ENCODE assay signal across 20 cellular contexts in genomic region chr2:30500699-30501098, GRCh38. TPM values are rescaled to one million over a fixed set of nuclear protein-coding genes. Genes with fewer than 3 reads are reported as not detected.
DNase-seq lines count a peak whose midpoint lies in the region; ATAC-seq and TF ChIP-seq lines count a peak whose summit lies in the region.
"Had no signal": no experiment of that assay in that cellular context is flagged by ENCODE, and none has a peak within 500 bp of the region (broad histone marks: within the 10 kb centered on the region; RNA-seq: fewer than 3 reads in every experiment).

No MANE protein-coding gene starts in this region.

- CTCF ChIA-PET in Caco-2 (lab: Charles Lee), result no interaction called here

- BruUV-seq in Caco-2 (replicated peaks; lab: Mats Ljungman, UMichigan), result no TSS peak

- peaks cover 29% of the 10 kb centered on the region for H3K4me1 Mint-ChIP-seq in activated CD4-positive, alpha-beta T cell treated with anti-CD3 and anti-CD28 coated beads, Interleukin-2, amount 10 ng/mL, durations not matched to agents 24 days and 14 days
- peaks cover 27% of the 10 kb centered on the region for H3K4me1 Mint-ChIP-seq in activated T-helper 1 cell treated with anti-CD3 and anti-CD28 coated beads, Interleukin-12 subunit alpha, Interleukin-12 subunit beta, Interleukin-2, Interleukin-4 antibody, amounts not matched to agents 30 ng/mL and 10 ng/mL and 1 ng/mL, durations not matched to agents 14 hours and 24 hours and 36 hours (ENCODE audit: low read depth)
- H3K4me1 Mint-ChIP-seq in endodermal cell (peaks cover 8% of the 10 kb centered on the region), Caco-2 (ENCODE audit: low read depth, unreplicated experiment) (no peaks in the 10 kb centered on the region)

- H3K4me3 ChIP-seq in endodermal cell (ENCODE audit: low read length) (peak overlapping the region; percentile 22), Caco-2 (ENCODE audit: low read depth, low read length) (no peak overlapping the region)
- H3K4me3 ChIP-seq: GM23338 had no signal

- H3K9ac ChIP-seq in endodermal cell (ENCODE audit: extremely low read depth, low read length, poor library complexity, severe bottlenecking), result no peak overlapping the region
- H3K9ac ChIP-seq: BLaER1 treated with 17β-estradiol and CSF1 and Interleukin-3, amounts not matched to agents 10 nM and 100 nM had no signal

- H3K4me3 Mint-ChIP-seq in activated CD4-positive, alpha-beta T cell treated with anti-CD3 and anti-CD28 coated beads, Interleukin-2, amount 10 ng/mL, durations not matched to agents 24 days and 14 days, result no peak overlapping the region
- no peak overlapping the region for H3K4me3 Mint-ChIP-seq in activated T-helper 1 cell treated with anti-CD3 and anti-CD28 coated beads, Interleukin-12 subunit alpha, Interleukin-12 subunit beta, Interleukin-2, Interleukin-4 antibody, amounts not matched to agents 30 ng/mL and 10 ng/mL and 1 ng/mL, durations not matched to agents 14 hours and 24 hours and 36 hours
- H3K4me3 Mint-ChIP-seq in endodermal cell (no peak overlapping the region), Caco-2 (ENCODE audit: unreplicated experiment) (no peak overlapping the region)
- H3K4me3 Mint-ChIP-seq: B cell; CD14-positive monocyte; CD4-positive, alpha-beta T cell; CD8-positive, alpha-beta memory T cell; GM23338; H9; HFFc6 had no signal

- no peaks in the 10 kb centered on the region for H3K27me3 Mint-ChIP-seq in activated CD4-positive, alpha-beta T cell treated with anti-CD3 and anti-CD28 coated beads, Interleukin-2, amount 10 ng/mL, durations not matched to agents 24 days and 14 days
- no peaks in the 10 kb centered on the region for H3K27me3 Mint-ChIP-seq in activated T-helper 1 cell treated with anti-CD3 and anti-CD28 coated beads, Interleukin-12 subunit alpha, Interleukin-12 subunit beta, Interleukin-2, Interleukin-4 antibody, amounts not matched to agents 30 ng/mL and 10 ng/mL and 1 ng/mL, durations not matched to agents 14 hours and 24 hours and 36 hours (ENCODE audit: insufficient read depth)
- H3K27me3 Mint-ChIP-seq in endodermal cell (ENCODE audit: insufficient read depth) (peaks cover 18% of the 10 kb centered on the region), Caco-2 (ENCODE audit: insufficient read depth, unreplicated experiment) (no peaks in the 10 kb centered on the region)
- H3K27me3 Mint-ChIP-seq: B cell; CD4-positive, alpha-beta T cell; CD8-positive, alpha-beta memory T cell had no signal

- 99 to 100% methylated on average over 2 to 4 of the region's 6 CpGs for WGBS in endodermal cell (ENCODE audit: insufficient coverage in 1 of 2, insufficient read length in 1 of 2), 2 experiments

- no peak overlapping the region for H3K27ac ChIP-seq in endodermal cell (ENCODE audit: low read depth, low read length)
- H3K27ac ChIP-seq: 22Rv1; BLaER1 treated with 17β-estradiol and CSF1 and Interleukin-3, amounts not matched to agents 10 nM and 100 nM had no signal

- peaks cover 53% of the 10 kb centered on the region for H3K9me3 ChIP-seq in endodermal cell (ENCODE audit: control insufficient read depth, low read length)
- H3K9me3 ChIP-seq in Caco-2, result peaks cover 22% of the 10 kb centered on the region

- peaks cover 16% of the 10 kb centered on the region for H3K36me3 ChIP-seq in endodermal cell (ENCODE audit: control insufficient read depth, insufficient read depth, low read length)
- peaks cover 1% of the 10 kb centered on the region; the same call in 1 of the 2 replicates for H3K36me3 ChIP-seq in Caco-2 (ENCODE audit: control insufficient read depth, insufficient read depth, low read length)

- peaks cover 6% of the 10 kb centered on the region for H3K4me1 ChIP-seq in endodermal cell (ENCODE audit: control insufficient read depth, insufficient read depth, low read length)
- H3K4me1 ChIP-seq in Caco-2, result no peaks in the 10 kb centered on the region

- intact Hi-C loops in activated CD4-positive, alpha-beta T cell treated with anti-CD3 and anti-CD28 coated beads, Interleukin-2, amount 10 ng/mL, durations not matched to agents 24 days and 14 days (cut with micrococcal nuclease), result loop anchor here (10.0 kb wide), 1 partner anchor 174 kb away; no protein-coding TSS in a partner anchor
- intact Hi-C loops in activated T-helper 1 cell treated with anti-CD3 and anti-CD28 coated beads, Interleukin-12 subunit alpha, Interleukin-12 subunit beta, Interleukin-2, Interleukin-4 antibody, amounts not matched to agents 30 ng/mL and 10 ng/mL and 1 ng/mL, durations not matched to agents 14 hours and 24 hours and 36 hours (cut with micrococcal nuclease), result no loop called here
- intact Hi-C loops in Caco-2 (cut with micrococcal nuclease; ENCODE audit: unreplicated experiment), result no loop called here

- POLR2A ChIA-PET in Caco-2 (lab: Charles Lee), result no interaction called here

- H3K27me3 ChIP-seq in endodermal cell (ENCODE audit: control insufficient read depth, insufficient read depth, low read length, poor library complexity, severe bottlenecking) (peaks cover 11% of the 10 kb centered on the region), Caco-2 (replicated peaks; ENCODE audit: control insufficient read depth, insufficient read depth, low read length) (no peaks in the 10 kb centered on the region)
- H3K27me3 ChIP-seq: BLaER1 treated with 17β-estradiol and CSF1 and Interleukin-3, amounts not matched to agents 10 nM and 100 nM had no signal

- no peak overlapping the region for H3K27ac Mint-ChIP-seq in activated CD4-positive, alpha-beta T cell treated with anti-CD3 and anti-CD28 coated beads, Interleukin-2, amount 10 ng/mL, durations not matched to agents 24 days and 14 days
- H3K27ac Mint-ChIP-seq in activated T-helper 1 cell treated with anti-CD3 and anti-CD28 coated beads, Interleukin-12 subunit alpha, Interleukin-12 subunit beta, Interleukin-2, Interleukin-4 antibody, amounts not matched to agents 30 ng/mL and 10 ng/mL and 1 ng/mL, durations not matched to agents 14 hours and 24 hours and 36 hours, result peak overlapping the region; percentile 5
- H3K27ac Mint-ChIP-seq in endodermal cell, result no peak overlapping the region
- no peak overlapping the region for H3K27ac Mint-ChIP-seq in Caco-2 (ENCODE audit: unreplicated experiment)
- H3K27ac Mint-ChIP-seq: B cell; CD14-positive monocyte; CD4-positive, alpha-beta T cell; CD8-positive, alpha-beta memory T cell; GM23338; H9; HFFc6 had no signal

- DNase-seq in activated CD4-positive, alpha-beta T cell treated with anti-CD3 and anti-CD28 coated beads, Interleukin-2, amount 10 ng/mL, durations not matched to agents 24 days and 14 days, result peak; percentile 6
- no peak for DNase-seq in activated CD4-positive, alpha-beta T cell treated with anti-CD3 and anti-CD28 coated beads, Interleukin-2, amount 50 U/mL, for 4 hours
- DNase-seq in activated T-helper 1 cell treated with anti-CD3 and anti-CD28 coated beads, Interleukin-12 subunit alpha, Interleukin-12 subunit beta, Interleukin-2, Interleukin-4 antibody, amounts not matched to agents 30 ng/mL and 10 ng/mL and 1 ng/mL, durations not matched to agents 14 hours and 24 hours and 36 hours (ENCODE audit: low spot score), result no peak
- DNase-seq in endodermal cell (no peak), Caco-2 (no peak)
- DNase-seq: CD4-positive, alpha-beta T cell; CD8-positive, alpha-beta memory T cell; DMS153; DND-41; H9; HFFc6 had no signal

- H3K9me3 Mint-ChIP-seq in activated CD4-positive, alpha-beta T cell treated with anti-CD3 and anti-CD28 coated beads, Interleukin-2, amount 10 ng/mL, durations not matched to agents 24 days and 14 days, result peaks cover 23% of the 10 kb centered on the region
- peaks cover 50% of the 10 kb centered on the region for H3K9me3 Mint-ChIP-seq in activated T-helper 1 cell treated with anti-CD3 and anti-CD28 coated beads, Interleukin-12 subunit alpha, Interleukin-12 subunit beta, Interleukin-2, Interleukin-4 antibody, amounts not matched to agents 30 ng/mL and 10 ng/mL and 1 ng/mL, durations not matched to agents 14 hours and 24 hours and 36 hours
- H3K9me3 Mint-ChIP-seq in endodermal cell, result peaks cover 37% of the 10 kb centered on the region
- peaks cover 43% of the 10 kb centered on the region for H3K9me3 Mint-ChIP-seq in Caco-2 (ENCODE audit: unreplicated experiment)

- ATAC-seq in GM21528 (IDR thresholded peaks at IDR 0.05; ENCODE audit: low FRiP score, unreplicated experiment) (no peak), GM19324 (IDR thresholded peaks at IDR 0.05; ENCODE audit: low FRiP score, unreplicated experiment) (no peak), GM19452 (IDR thresholded peaks at IDR 0.05; ENCODE audit: unreplicated experiment) (no peak)
- ATAC-seq: GM23338, HCT116 had no signal

- TF ChIP-seq CTCF in endodermal cell (conservative IDR thresholded peaks at IDR 0.05) (no peak), Caco-2 (IDR thresholded peaks at IDR 0.05; ENCODE audit: insufficient read depth in 1 of 2, low read depth in 1 of 2, low read length in 1 of 2, severe bottlenecking in 1 of 2, unreplicated experiment in 1 of 2) (no peak)

- peaks cover 47% of the 10 kb centered on the region for H3K36me3 Mint-ChIP-seq in activated CD4-positive, alpha-beta T cell treated with anti-CD3 and anti-CD28 coated beads, Interleukin-2, amount 10 ng/mL, durations not matched to agents 24 days and 14 days (ENCODE audit: low read depth)
- H3K36me3 Mint-ChIP-seq in activated T-helper 1 cell treated with anti-CD3 and anti-CD28 coated beads, Interleukin-12 subunit alpha, Interleukin-12 subunit beta, Interleukin-2, Interleukin-4 antibody, amounts not matched to agents 30 ng/mL and 10 ng/mL and 1 ng/mL, durations not matched to agents 14 hours and 24 hours and 36 hours (ENCODE audit: low read depth), result peaks cover 44% of the 10 kb centered on the region
- H3K36me3 Mint-ChIP-seq in endodermal cell (ENCODE audit: low read depth) (peaks cover 38% of the 10 kb centered on the region), Caco-2 (ENCODE audit: insufficient read depth, unreplicated experiment) (peaks cover 7% of the 10 kb centered on the region)

RNA-seq across cellular contexts. Expression of gene LCLAT1, which starts 53.7 kb away (rescaled TPM):
- 31.4 and 34.7 TPM in 2 replicates for total RNA-seq in activated CD4-positive, alpha-beta T cell treated with anti-CD3 and anti-CD28 coated beads, Interleukin-2, amount 10 ng/mL, durations not matched to agents 24 days and 14 days
- 40.1 and 46.2 TPM in 2 replicates for total RNA-seq in activated T-helper 1 cell treated with anti-CD3 and anti-CD28 coated beads, Interleukin-12 subunit alpha, Interleukin-12 subunit beta, Interleukin-2, Interleukin-4 antibody, amounts not matched to agents 30 ng/mL and 10 ng/mL and 1 ng/mL, durations not matched to agents 14 hours and 24 hours and 36 hours
- total RNA-seq in endodermal cell (10 to 100 TPM; 30.2 to 34.2 TPM), Caco-2 (2022) (52.2 and 55.8 TPM in 2 replicates)
- polyA plus RNA-seq in endodermal cell (2013, experiment 1 of 2), result 11.5 TPM
- polyA plus RNA-seq in endodermal cell (2013, experiment 2 of 2), result 11.3 TPM
